Comparison of ENCODE assay signal across 17 cellular contexts in genomic region chr2:43248621-43249020, GRCh38. TPM values are rescaled to one million over a fixed set of nuclear protein-coding genes. Genes with fewer than 3 reads are reported as not detected.
DNase-seq lines count a peak whose midpoint lies in the region; ATAC-seq and TF ChIP-seq lines count a peak whose summit lies in the region.
"Had no signal": no experiment of that assay in that cellular context is flagged by ENCODE, and none has a peak within 500 bp of the region (broad histone marks: within the 10 kb centered on the region; RNA-seq: fewer than 3 reads in every experiment).

No MANE protein-coding gene starts in this region.

- H3K4me2 ChIP-seq in neuronal stem cell (ENCODE audit: insufficient read depth, low read length, poor library complexity, severe bottlenecking), result no peak overlapping the region

- no peak overlapping the region for H3K23ac ChIP-seq in neuronal stem cell (ENCODE audit: low read depth, low read length, poor library complexity)

- no peak overlapping the region for H2BK120ac ChIP-seq in neuronal stem cell (ENCODE audit: low read depth, low read length)

- no peaks in the 10 kb centered on the region for H3K27me3 Mint-ChIP-seq in CD4-positive, alpha-beta memory T cell
- H3K27me3 Mint-ChIP-seq in dendritic cell treated with granulocyte-macrophage colony-stimulating factor and Interleukin-4, amounts not matched to agents 40 ng/mL and 50 ng/mL, for 4 days, result no peaks in the 10 kb centered on the region
- no peaks in the 10 kb centered on the region for H3K27me3 Mint-ChIP-seq in activated T-cell treated with anti-CD3 and anti-CD28 coated beads, Interleukin-2, amount 50 U/mL, for 4 hours (ENCODE audit: low read depth)
- H3K27me3 Mint-ChIP-seq: B cell; CD4-positive, alpha-beta T cell had no signal

- H2BK5ac ChIP-seq in neuronal stem cell (ENCODE audit: low read length), result no peak overlapping the region

- H3K79me1 ChIP-seq in neuronal stem cell (ENCODE audit: low read depth, low read length), result no peaks in the 10 kb centered on the region

- peak overlapping the region in 4 of 7 donors; percentile 23 to 89 (median 56) for H3K27ac Mint-ChIP-seq in CD4-positive, alpha-beta memory T cell
- H3K27ac Mint-ChIP-seq in dendritic cell treated with granulocyte-macrophage colony-stimulating factor and Interleukin-4, amounts not matched to agents 40 ng/mL and 50 ng/mL, for 4 days, result peak overlapping the region; percentile 18
- H3K27ac Mint-ChIP-seq: B cell; CD4-positive, alpha-beta T cell had no signal

- H2BK15ac ChIP-seq in neuronal stem cell (ENCODE audit: low read length), result no peak overlapping the region

- no peak overlapping the region for H3K18ac ChIP-seq in neuronal stem cell (ENCODE audit: low read length)

- no peak overlapping the region for H4K8ac ChIP-seq in neuronal stem cell (ENCODE audit: low read depth, low read length)

- H3K4me3 Mint-ChIP-seq in CD4-positive, alpha-beta memory T cell, result no peak overlapping the region
- H3K4me3 Mint-ChIP-seq in dendritic cell treated with granulocyte-macrophage colony-stimulating factor and Interleukin-4, amounts not matched to agents 40 ng/mL and 50 ng/mL, for 4 days, result no peak overlapping the region
- H3K4me3 Mint-ChIP-seq in activated T-cell treated with anti-CD3 and anti-CD28 coated beads, Interleukin-2, amount 50 U/mL, for 4 hours, result no peak overlapping the region
- H3K4me3 Mint-ChIP-seq: B cell; CD4-positive, alpha-beta T cell had no signal

- H3K9ac ChIP-seq in neuronal stem cell (ENCODE audit: low read depth, low read length, poor library complexity), result no peak overlapping the region
- H3K9ac ChIP-seq: GM23248 had no signal

- no CpG with 5 or more reads among the region's 7 CpGs for WGBS in neuronal stem cell (ENCODE audit: extremely low coverage in 2 of 2, insufficient read length in 2 of 2, insufficient replicate concordance in 1 of 2), 2 donors

- H4K91ac ChIP-seq in neuronal stem cell (ENCODE audit: low read depth, low read length, poor library complexity), result no peak overlapping the region

- H3K4me3 ChIP-seq in CD4-positive, alpha-beta memory T cell (ENCODE audit: low read length in 2 of 2), result no peak overlapping the region
- H3K4me3 ChIP-seq in neuronal stem cell (ENCODE audit: low read length in 2 of 2), result no peak overlapping the region
- H3K4me3 ChIP-seq in tibial artery, result no peak overlapping the region
- H3K4me3 ChIP-seq: GM23248 had no signal

- no peaks in the 10 kb centered on the region for H3K4me1 ChIP-seq in CD4-positive, alpha-beta memory T cell (ENCODE audit: insufficient read depth, low read length)
- H3K4me1 ChIP-seq in neuronal stem cell (ENCODE audit: control insufficient read depth in 2 of 2, insufficient read depth in 1 of 2, low read depth in 1 of 2, low read length in 2 of 2), result peaks cover 6 to 9% of the 10 kb centered on the region in 2 donors
- peaks cover 0 to 19% (median 16%) of the 10 kb centered on the region in 4 donors for H3K4me1 ChIP-seq in tibial artery

- H3K4ac ChIP-seq in neuronal stem cell (ENCODE audit: low read length), result no peak overlapping the region

- no peaks in the 10 kb centered on the region for H3K27me3 ChIP-seq in CD4-positive, alpha-beta memory T cell (ENCODE audit: insufficient read depth, low read length)
- H3K27me3 ChIP-seq in neuronal stem cell (ENCODE audit: control insufficient read depth in 3 of 3, insufficient read depth in 3 of 3, low read depth in 1 of 3, low read length in 3 of 3) (no peaks in the 10 kb centered on the region), tibial artery (no peaks in the 10 kb centered on the region)

- no peaks in the 10 kb centered on the region for H3K9me3 ChIP-seq in CD4-positive, alpha-beta memory T cell (ENCODE audit: control insufficient read depth in 1 of 2, low read length in 2 of 2)
- H3K9me3 ChIP-seq in neuronal stem cell (replicated peaks in 1 of 2; ENCODE audit: control insufficient read depth in 2 of 2, insufficient read depth in 1 of 2, low read depth in 1 of 2, low read length in 2 of 2) (no peaks in the 10 kb centered on the region), tibial artery (no peaks in the 10 kb centered on the region)

- no peak for ATAC-seq in activated T-cell treated with anti-CD3 and anti-CD28 coated beads, Interleukin-2, amount 50 U/mL, for 4 hours
- no peak for ATAC-seq in GM18519 (IDR thresholded peaks at IDR 0.05; ENCODE audit: low FRiP score, unreplicated experiment)
- ATAC-seq: HepG2 had no signal

- no peak overlapping the region for H2BK12ac ChIP-seq in neuronal stem cell (ENCODE audit: low read length)

- no peak overlapping the region for H2AFZ ChIP-seq in neuronal stem cell (ENCODE audit: low read length)
- H2AFZ ChIP-seq: GM23248 had no signal

- CTCF ChIA-PET in CD4-positive, alpha-beta memory T cell (lab: Charles Lee; ENCODE audit: partially characterized antibody), result no interaction called here

- H3K27ac ChIP-seq in CD4-positive, alpha-beta memory T cell (ENCODE audit: low read depth, low read length), result no peak overlapping the region
- H3K27ac ChIP-seq in neuronal stem cell (replicated peaks; ENCODE audit: low read length) (no peak overlapping the region), tibial artery (peak overlapping the region; percentile 80 to 84)
- H3K27ac ChIP-seq: GM23248 had no signal

- POLR2A ChIA-PET in CD4-positive, alpha-beta memory T cell (lab: Charles Lee; ENCODE audit: partially characterized antibody), result no interaction called here

- no peaks in the 10 kb centered on the region for H3K36me3 ChIP-seq in CD4-positive, alpha-beta memory T cell (ENCODE audit: insufficient read depth, low read length)
- H3K36me3 ChIP-seq in neuronal stem cell (replicated peaks in 1 of 2; ENCODE audit: control insufficient read depth in 2 of 2, insufficient read depth in 2 of 2, low read length in 2 of 2), result no peaks in the 10 kb centered on the region
- no peaks in the 10 kb centered on the region for H3K36me3 ChIP-seq in tibial artery

- intact Hi-C loops in CD4-positive, alpha-beta memory T cell (cut with micrococcal nuclease), result no loop called here
- intact Hi-C loops in dendritic cell treated with granulocyte-macrophage colony-stimulating factor and Interleukin-4, amounts not matched to agents 40 ng/mL and 50 ng/mL, for 4 days (cut with micrococcal nuclease), result no loop called here
- intact Hi-C loops in tibial artery (cut with DNase I; ENCODE audit: low total_unique reads), result no loop called here

- peaks cover 0 to 2% (median under 1%) of the 10 kb centered on the region in 4 donors for H3K4me1 Mint-ChIP-seq in CD4-positive, alpha-beta memory T cell
- H3K4me1 Mint-ChIP-seq in dendritic cell treated with granulocyte-macrophage colony-stimulating factor and Interleukin-4, amounts not matched to agents 40 ng/mL and 50 ng/mL, for 4 days (ENCODE audit: low read depth), result peaks cover 26% of the 10 kb centered on the region
- no peaks in the 10 kb centered on the region for H3K4me1 Mint-ChIP-seq in activated T-cell treated with anti-CD3 and anti-CD28 coated beads, Interleukin-2, amount 50 U/mL, for 4 hours (ENCODE audit: low read depth)
- H3K4me1 Mint-ChIP-seq: B cell had no signal

- peaks cover 10 to 26% of the 10 kb centered on the region in 2 donors for H3K36me3 Mint-ChIP-seq in CD4-positive, alpha-beta memory T cell
- H3K36me3 Mint-ChIP-seq in dendritic cell treated with granulocyte-macrophage colony-stimulating factor and Interleukin-4, amounts not matched to agents 40 ng/mL and 50 ng/mL, for 4 days (ENCODE audit: low read depth), result peaks cover 5% of the 10 kb centered on the region
- peaks cover 6% of the 10 kb centered on the region for H3K36me3 Mint-ChIP-seq in activated T-cell treated with anti-CD3 and anti-CD28 coated beads, Interleukin-2, amount 50 U/mL, for 4 hours (ENCODE audit: insufficient read depth)

- no peak overlapping the region for H3K14ac ChIP-seq in neuronal stem cell (ENCODE audit: low read length)

- H2AK5ac ChIP-seq in neuronal stem cell (ENCODE audit: low read depth, low read length), result peak overlapping the region; percentile 72

- no peak for DNase-seq in CD4-positive, alpha-beta memory T cell
- DNase-seq in neuronal stem cell (ENCODE audit: low spot score) (no peak), tibial artery (peak in 1 of 2 donors; percentile 58), HPDE6-E6E7 (ENCODE audit: extremely low spot score) (no peak)
- no peak for DNase-seq in activated T-cell treated with anti-CD3 and anti-CD28 coated beads, Interleukin-2, amount 50 U/mL, for 4 hours
- DNase-seq: ACHN; C1 segment of cervical spinal cord; CD4-positive, alpha-beta T cell; COR-L47; DMS53; GF-D8; GM23248; H7 had no signal

- TF ChIP-seq CTCF in tibial artery (IDR thresholded peaks at IDR 0.05), result no peak

- H3K9me3 Mint-ChIP-seq in CD4-positive, alpha-beta memory T cell, result no peaks in the 10 kb centered on the region
- no peaks in the 10 kb centered on the region for H3K9me3 Mint-ChIP-seq in dendritic cell treated with granulocyte-macrophage colony-stimulating factor and Interleukin-4, amounts not matched to agents 40 ng/mL and 50 ng/mL, for 4 days
- H3K9me3 Mint-ChIP-seq in activated T-cell treated with anti-CD3 and anti-CD28 coated beads, Interleukin-2, amount 50 U/mL, for 4 hours, result no peaks in the 10 kb centered on the region
- H3K9me3 Mint-ChIP-seq: CD4-positive, alpha-beta T cell had no signal

RNA-seq across cellular contexts. Expression of gene ZFP36L2, which starts 22.2 kb away (rescaled TPM):
- total RNA-seq in CD4-positive, alpha-beta memory T cell, result 100 to 1,000 TPM; 456 to 464 TPM
- polyA plus RNA-seq in CD4-positive, alpha-beta memory T cell, result 100 to 1,000 TPM; 271 to 523 TPM
- 39.5 TPM for polyA plus RNA-seq in neuronal stem cell (2013, experiment 1 of 2)
- polyA plus RNA-seq in neuronal stem cell (2013, experiment 2 of 2), result 40.0 TPM
- 10 to 100 TPM; 67.7 to 81.4 (median 75.5) TPM for total RNA-seq in activated T-cell treated with anti-CD3 and anti-CD28 coated beads, Interleukin-2, amount 50 U/mL, for 4 hours

Comparison
In these comparisons a context has a peak if more than half of its experiments do, and no peak if none do; other contexts are left out.
1. H3K27ac ChIP-seq: peak in tibial artery (2 of 2); none in CD4-positive, alpha-beta memory T cell (single experiment) and neuronal stem cell (single experiment).
2. RNA of gene ZFP36L2, which starts 22.2 kb away (total RNA-seq): 456 to 464 TPM in CD4-positive, alpha-beta memory T cell; 67.7 to 81.4 TPM in activated T-cell treated with anti-CD3 and anti-CD28 coated beads, Interleukin-2, amount 50 U/mL, for 4 hours; every median in the first group is over 4 times any median in the second.